9 cellular contexts compared by ENCODE assay signal in the genomic region with DNA sequence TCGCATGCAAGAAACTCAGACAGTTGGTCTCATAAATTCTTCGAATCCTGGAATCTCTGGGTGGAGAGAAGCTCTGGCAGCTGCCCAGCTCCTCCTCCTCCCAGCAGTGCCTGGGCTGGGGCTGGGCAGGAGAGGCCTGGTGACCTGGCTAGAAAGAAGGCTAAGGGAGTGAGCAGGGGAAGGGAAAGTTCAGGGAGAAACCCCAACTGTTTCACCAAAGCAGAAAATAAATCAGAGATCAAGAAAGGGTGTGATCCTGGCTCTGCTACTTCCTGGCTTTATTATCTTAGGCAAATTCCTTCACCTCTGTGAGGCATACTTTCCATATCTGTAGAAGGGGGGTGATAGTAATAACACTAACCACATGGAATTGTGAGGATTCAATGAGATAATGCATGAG. TPM values are rescaled to one million over a fixed set of nuclear protein-coding genes. Genes with fewer than 3 reads are reported as not detected.
DNase-seq lines count a peak whose midpoint lies in the region; ATAC-seq and TF ChIP-seq lines count a peak whose summit lies in the region.
"Had no signal": no experiment of that assay in that cellular context is flagged by ENCODE, and none has a peak within 500 bp of the region (broad histone marks: within the 10 kb centered on the region; RNA-seq: fewer than 3 reads in every experiment).

No MANE protein-coding gene starts in this region.

- peaks cover 54% of the 10 kb centered on the region for H3K27me3 Mint-ChIP-seq in activated naive CD8-positive, alpha-beta T cell treated with anti-CD3 and anti-CD28 coated beads, Interleukin-2, amount 50 U/mL, for 24 hours

- no peaks in the 10 kb centered on the region for H3K9me3 ChIP-seq in testis

- no peak overlapping the region for H3K4me3 Mint-ChIP-seq in activated naive CD8-positive, alpha-beta T cell treated with anti-CD3 and anti-CD28 coated beads, Interleukin-2, amount 50 U/mL, for 24 hours

- no peaks in the 10 kb centered on the region for H3K36me3 ChIP-seq in brain microvascular endothelial cell (replicated peaks)
- H3K36me3 ChIP-seq in testis (ENCODE audit: low read depth, missing control alignments), result no peaks in the 10 kb centered on the region

- 17 to 20% methylated on average over 2 of the region's 2 CpGs for WGBS in testis, 2 donors

- H3K27me3 ChIP-seq in brain microvascular endothelial cell (replicated peaks), result no peaks in the 10 kb centered on the region
- H3K27me3 ChIP-seq in testis, result no peaks in the 10 kb centered on the region

- intact Hi-C loops in testis (cut with DNase I; ENCODE audit: low total_unique reads), result no loop called here

- DNase-seq in HK-2 (ENCODE audit: unreplicated experiment) (peak; percentile 53), brain microvascular endothelial cell (peak; percentile 79), kidney tubule cell (ENCODE audit: low spot score) (peak; percentile 74), testis (peak; percentile 78), GM13977 (ENCODE audit: low spot score) (no peak), globus pallidus (ENCODE audit: low spot score) (no peak), amygdala (lab: John Stamatoyannopoulos, UW) (no peak)
- no peak for DNase-seq in activated naive CD8-positive, alpha-beta T cell treated with anti-CD3 and anti-CD28 coated beads, Interleukin-2, amount 50 U/mL, for 24 hours
- DNase-seq: NCI-H2081 treated with DMSO at 0.1 percent for 48 hours had no signal

- no peak overlapping the region for H3K27ac Mint-ChIP-seq in activated naive CD8-positive, alpha-beta T cell treated with anti-CD3 and anti-CD28 coated beads, Interleukin-2, amount 50 U/mL, for 24 hours

- no peak overlapping the region for H3K4me3 ChIP-seq in brain microvascular endothelial cell (ENCODE audit: low read depth, low read length)
- H3K4me3 ChIP-seq in testis, result no peak overlapping the region

- TF ChIP-seq CTCF in brain microvascular endothelial cell (IDR thresholded peaks at IDR 0.05; ENCODE audit: low read depth, low read length, missing control alignments) (no peak), testis (IDR thresholded peaks at IDR 0.05) (no peak), GM13977 (IDR thresholded peaks at IDR 0.05; ENCODE audit: extremely low read depth, insufficient read depth, missing control alignments) (no peak)

- no peaks in the 10 kb centered on the region for H3K9me3 Mint-ChIP-seq in activated naive CD8-positive, alpha-beta T cell treated with anti-CD3 and anti-CD28 coated beads, Interleukin-2, amount 50 U/mL, for 24 hours

- H3K4me1 ChIP-seq in testis, result peaks cover 24% of the 10 kb centered on the region

- in situ Hi-C loops in brain microvascular endothelial cell (cut with HindIII; ENCODE audit: low pct_ligation_motif_present, low sequenced_read_pairs), result no loop called here
- in situ Hi-C loops in GM13977 (cut with MboI; ENCODE audit: low pct_unique_long_range_greater_than_20kb, low sequenced_read_pairs, unreplicated experiment), result loop anchor here (10.0 kb wide), 1 partner anchor 48 kb away; no protein-coding TSS in a partner anchor

- H3K4me1 Mint-ChIP-seq in activated naive CD8-positive, alpha-beta T cell treated with anti-CD3 and anti-CD28 coated beads, Interleukin-2, amount 50 U/mL, for 24 hours, result peaks cover 23% of the 10 kb centered on the region

- TF ChIP-seq POLR2A in testis (IDR thresholded peaks at IDR 0.05), result no peak

- H3K27ac ChIP-seq in brain microvascular endothelial cell, result peak overlapping the region; percentile 73
- peak overlapping the region in 1 of 2 donors; percentile 53 for H3K27ac ChIP-seq in testis

- H3K36me3 Mint-ChIP-seq in activated naive CD8-positive, alpha-beta T cell treated with anti-CD3 and anti-CD28 coated beads, Interleukin-2, amount 50 U/mL, for 24 hours (ENCODE audit: low read depth), result no peaks in the 10 kb centered on the region

- no peak for ATAC-seq in activated naive CD8-positive, alpha-beta T cell treated with anti-CD3 and anti-CD28 coated beads, Interleukin-2, amount 50 U/mL, for 24 hours

RNA-seq across cellular contexts. Expression of gene COL16A1, which starts 8.8 kb away (rescaled TPM):
- 100 to 1,000 TPM; 101 to 120 TPM for total RNA-seq in testis
- polyA plus RNA-seq in testis (ENCODE audit: insufficient read depth, low read depth, low replicate concordance), result 96.4 TPM

RNA-seq across cellular contexts. Expression of gene ADGRB2, which starts 51.5 kb away (rescaled TPM):
- 10 to 100 TPM; 15.7 to 18.0 TPM for total RNA-seq in testis
- polyA plus RNA-seq in testis (ENCODE audit: insufficient read depth, low read depth, low replicate concordance), result 11.8 TPM

Comparison
In these comparisons a context has a peak if more than half of its experiments do, and no peak if none do; other contexts are left out.
1. DNase-seq: peak in HK-2 (single experiment), brain microvascular endothelial cell (single experiment), kidney tubule cell (single experiment) and testis (single experiment); none in GM13977 (single experiment), globus pallidus (single experiment), activated naive CD8-positive, alpha-beta T cell treated with anti-CD3 and anti-CD28 coated beads, Interleukin-2, amount 50 U/mL, for 24 hours (single experiment) and amygdala (0 of 56).